In the genomic region with DNA sequence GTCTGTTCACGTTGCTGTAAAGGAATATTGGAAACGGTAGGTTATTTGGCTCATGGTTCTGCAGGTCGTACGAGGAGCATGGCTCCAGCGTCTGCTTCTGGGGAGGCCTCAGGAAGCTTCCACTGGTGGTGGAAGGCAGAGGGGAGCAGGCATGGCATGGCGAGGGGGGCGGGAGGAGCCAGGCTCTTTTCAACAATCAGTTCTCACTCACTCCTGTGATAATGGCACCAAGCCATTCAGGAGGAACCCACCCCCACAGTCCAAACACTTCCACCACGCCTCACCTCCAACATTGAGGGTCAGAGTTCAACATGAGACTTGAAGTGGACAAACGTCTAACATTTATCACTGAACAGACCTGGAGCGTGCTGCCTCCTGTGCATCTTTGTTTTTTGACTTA, we compare ENCODE assay signal across 16 cellular contexts.
DNase-seq lines count a peak whose midpoint lies in the region; ATAC-seq and TF ChIP-seq lines count a peak whose summit lies in the region.
"Had no signal": no experiment of that assay in that cellular context is flagged by ENCODE, and none has a peak within 500 bp of the region (broad histone marks: within the 10 kb centered on the region; RNA-seq: fewer than 3 reads in every experiment).

No MANE protein-coding gene starts in this region.

- H3K9me3 Mint-ChIP-seq in activated T-cell treated with anti-CD3 and anti-CD28 coated beads, Interleukin-2, amount 50 U/mL, for 24 hours: no peaks in the 10 kb centered on the region
- no peaks in the 10 kb centered on the region for H3K9me3 Mint-ChIP-seq in chondrocyte (ENCODE audit: low read depth)
- H3K9me3 Mint-ChIP-seq: GM23338 had no signal

- H2AFZ ChIP-seq in DND-41 (ENCODE audit: low read depth, low read length) (no peak overlapping the region), PC-9 (no peak overlapping the region)
- H2AFZ ChIP-seq: GM23338 had no signal

- POLR2A ChIA-PET in PC-9 (lab: Charles Lee; ENCODE audit: unreplicated experiment): no interaction called here

- intact Hi-C loops in posterior vena cava (cut with DNase I): no loop called here
- intact Hi-C loops in PC-9 (cut with micrococcal nuclease; ENCODE audit: unreplicated experiment): no loop called here

- no peaks in the 10 kb centered on the region for H3K9me2 ChIP-seq in PC-9 (ENCODE audit: insufficient read depth)

- no peaks in the 10 kb centered on the region for H3F3A ChIP-seq in PC-9 (ENCODE audit: insufficient read depth, low read depth)

- H3K27me3 ChIP-seq in DND-41 (ENCODE audit: insufficient read depth, low read length, poor library complexity): no peaks in the 10 kb centered on the region
- no peaks in the 10 kb centered on the region for H3K27me3 ChIP-seq in PC-9 (ENCODE audit: insufficient read depth, low read depth)
- H3K27me3 ChIP-seq: BLaER1 treated with 17β-estradiol and CSF1 and Interleukin-3, amounts not matched to agents 10 nM and 100 nM had no signal

- peaks cover 4% of the 10 kb centered on the region for H3K27me3 Mint-ChIP-seq in activated T-cell treated with anti-CD3 and anti-CD28 coated beads, Interleukin-2, amount 50 U/mL, for 24 hours
- H3K27me3 Mint-ChIP-seq in chondrocyte (ENCODE audit: low read depth): no peaks in the 10 kb centered on the region

- CTCF ChIA-PET in PC-9 (lab: Charles Lee): no interaction called here

- TF ChIP-seq CTCF in DND-41 (IDR thresholded peaks at IDR 0.05; ENCODE audit: borderline replicate concordance, extremely low read depth, low read length, poor library complexity, severe bottlenecking) (no peak), chondrocyte (IDR thresholded peaks at IDR 0.05) (no peak), PC-9 (conservative IDR thresholded peaks at IDR 0.05) (no peak)

- DNase-seq in activated T-cell treated with anti-CD3 and anti-CD28 coated beads, Interleukin-2, amount 50 U/mL, for 24 hours: peak; percentile 20
- DNase-seq in activated T-cell treated with anti-CD3 and anti-CD28 coated beads for 4 hours (no peak), DND-41 (no peak), chondrocyte (ENCODE audit: low spot score) (peak; percentile 36), posterior vena cava (ENCODE audit: low spot score) (peak; percentile 55), PC-9 (no peak), 8988T (no peak), NCI-H1417 (lab: John Stamatoyannopoulos, UW) (no peak)
- DNase-seq: GDM1, KBM-7, NCI-H146, NCI-H2081, NCI-H748 treated with DMSO at 0.1 percent for 48 hours had no signal

- H3K36me3 ChIP-seq in DND-41 (ENCODE audit: insufficient read depth, low read length) (peaks cover 38% of the 10 kb centered on the region), PC-9 (ENCODE audit: low read depth) (no peaks in the 10 kb centered on the region)

- H3K4me3 Mint-ChIP-seq in activated T-cell treated with anti-CD3 and anti-CD28 coated beads, Interleukin-2, amount 50 U/mL, for 24 hours: no peak overlapping the region
- no peak overlapping the region for H3K4me3 Mint-ChIP-seq in chondrocyte (ENCODE audit: unreplicated experiment)
- H3K4me3 Mint-ChIP-seq: GM23338 had no signal

- BruUV-seq in PC-9 (replicated peaks; lab: Mats Ljungman, UMichigan): no TSS peak

- H3K27ac ChIP-seq in DND-41 (ENCODE audit: low read length) (no peak overlapping the region), PC-9 (no peak overlapping the region)
- H3K27ac ChIP-seq: BLaER1 treated with 17β-estradiol and CSF1 and Interleukin-3, amounts not matched to agents 10 nM and 100 nM had no signal

- ATAC-seq in DND-41 (ENCODE audit: insufficient read depth, low read depth): 0 out of 3 replicates have a peak, but pooled peaks have one; percentile 2
- ATAC-seq: GM12878, GM23338 had no signal

- no peaks in the 10 kb centered on the region for H3K79me2 ChIP-seq in DND-41 (ENCODE audit: insufficient read depth, low read length)
- no peaks in the 10 kb centered on the region for H3K79me2 ChIP-seq in PC-9 (ENCODE audit: low read depth)

- no peak overlapping the region for H3K27ac Mint-ChIP-seq in activated T-cell treated with anti-CD3 and anti-CD28 coated beads, Interleukin-2, amount 50 U/mL, for 24 hours
- H3K27ac Mint-ChIP-seq in chondrocyte (ENCODE audit: unreplicated experiment): no peak overlapping the region
- H3K27ac Mint-ChIP-seq: GM23338 had no signal

- no peak overlapping the region for H3K9ac ChIP-seq in DND-41 (ENCODE audit: low read depth, low read length)
- H3K9ac ChIP-seq: BLaER1 treated with 17β-estradiol and CSF1 and Interleukin-3, amounts not matched to agents 10 nM and 100 nM had no signal

- H3K9me3 ChIP-seq in DND-41 (ENCODE audit: insufficient read depth, low read length, severe bottlenecking): no peaks in the 10 kb centered on the region
- no peaks in the 10 kb centered on the region for H3K9me3 ChIP-seq in PC-9 (ENCODE audit: insufficient read depth, low read depth)
- H3K9me3 ChIP-seq: BLaER1 treated with 17β-estradiol and CSF1 and Interleukin-3, amounts not matched to agents 10 nM and 100 nM had no signal

- peaks cover 46% of the 10 kb centered on the region for H4K20me1 ChIP-seq in DND-41 (ENCODE audit: insufficient read depth, low read length)
- no peaks in the 10 kb centered on the region for H4K20me1 ChIP-seq in PC-9 (ENCODE audit: insufficient read depth)

- peaks cover 32% of the 10 kb centered on the region for H3K36me3 Mint-ChIP-seq in activated T-cell treated with anti-CD3 and anti-CD28 coated beads, Interleukin-2, amount 50 U/mL, for 24 hours (ENCODE audit: low read depth)
- peaks cover 11% of the 10 kb centered on the region for H3K36me3 Mint-ChIP-seq in chondrocyte (ENCODE audit: low read depth)

- H3K4me3 ChIP-seq in DND-41 (ENCODE audit: low read depth in 1 of 2, low read length in 2 of 2) (no peak overlapping the region), PC-9 (no peak overlapping the region)
- H3K4me3 ChIP-seq: BLaER1 treated with 17β-estradiol and CSF1 and Interleukin-3, amounts not matched to agents 10 nM and 100 nM; GM12878; GM23338 had no signal

- H3K4me2 ChIP-seq in DND-41 (ENCODE audit: insufficient read depth, low read length) (no peak overlapping the region), PC-9 (no peak overlapping the region)
- H3K4me2 ChIP-seq: BLaER1 treated with 17β-estradiol and CSF1 and Interleukin-3, amounts not matched to agents 10 nM and 100 nM; GM23338 had no signal

- H3K4me1 ChIP-seq in DND-41 (ENCODE audit: insufficient read depth, low read length): no peaks in the 10 kb centered on the region
- H3K4me1 ChIP-seq in PC-9 (replicated peaks; ENCODE audit: insufficient read depth): no peaks in the 10 kb centered on the region

- H3K4me1 Mint-ChIP-seq in activated T-cell treated with anti-CD3 and anti-CD28 coated beads, Interleukin-2, amount 50 U/mL, for 24 hours (ENCODE audit: low read depth): peaks cover 13% of the 10 kb centered on the region
- H3K4me1 Mint-ChIP-seq in chondrocyte (ENCODE audit: low read depth): no peaks in the 10 kb centered on the region

Comparison
In these comparisons a context has a peak if more than half of its experiments do, and no peak if none do; other contexts are left out.
1. DNase-seq: peak in activated T-cell treated with anti-CD3 and anti-CD28 coated beads, Interleukin-2, amount 50 U/mL, for 24 hours (single experiment), chondrocyte (single experiment) and posterior vena cava (single experiment); none in activated T-cell treated with anti-CD3 and anti-CD28 coated beads for 4 hours (single experiment), DND-41 (single experiment), PC-9 (0 of 2), 8988T (single experiment) and NCI-H1417 (0 of 3).